In genomic region chr15:73862276-73862675, GRCh38 we compare ENCODE assay signal across 26 cellular contexts. TPM values are rescaled to one million over a fixed set of nuclear protein-coding genes. Genes with fewer than 3 reads are reported as not detected.
"Had no signal": no experiment of that assay in that cellular context is flagged by ENCODE, and none has a peak within 500 bp of the region (broad histone marks: within the 10 kb centered on the region; RNA-seq: fewer than 3 reads in every experiment).

No MANE protein-coding gene starts in this region.

- H3K27ac ChIP-seq: colonic mucosa, left ventricle myocardium inferior, lower lobe of right lung, parathyroid adenoma, psoas muscle, right lobe of liver, thoracic aorta, transverse colon had no signal

- H2AFZ ChIP-seq: parathyroid adenoma had no signal

- ATAC-seq: lower lobe of right lung; natural killer cell treated with Interleukin-12 subunit alpha and Interleukin-12 subunit beta and Interleukin-15 and Interleukin-18, amount 100 ng/mL, for 72 hours; psoas muscle; right lobe of liver; stimulated activated naive B cell treated with anti-CD40 and anti-IgM and Interleukin-4, amounts not matched to agents 10 μg/mL and 1 μg/mL and 100 μg/mL, for 72 hours; stimulated activated naive CD8-positive, alpha-beta T cell treated with anti-CD3 and anti-CD28 coated beads, Interleukin-15, amount 100 ng/mL, for 72 hours had no signal

- H3K9ac ChIP-seq: parathyroid adenoma had no signal

- H3K36me3 ChIP-seq: colonic mucosa, left ventricle myocardium inferior, lower lobe of right lung, right lobe of liver, thoracic aorta, transverse colon had no signal

- H3K79me2 ChIP-seq: parathyroid adenoma had no signal

- H3K9me3 ChIP-seq: colonic mucosa, lower lobe of right lung, psoas muscle, right lobe of liver, thoracic aorta, transverse colon had no signal

- H3K4me3 ChIP-seq: colonic mucosa, left ventricle myocardium inferior, lower lobe of right lung, psoas muscle, right lobe of liver, thoracic aorta, transverse colon had no signal

- H3K27me3 ChIP-seq: colonic mucosa had no signal

- DNase-seq: colonic mucosa; dermis blood vessel endothelial cell; foreskin melanocyte; head of caudate nucleus; hippocampal formation; islet precursor cell; left ventricle myocardium inferior; lower lobe of right lung; midbrain; psoas muscle; retina; stimulated activated CD4-positive, alpha-beta T cell treated with anti-CD3 and anti-CD28 coated beads, Interleukin-4, amount 100 ng/mL, for 1 hour; stimulated activated CD8-positive, alpha-beta memory T cell treated with anti-CD3 and anti-CD28 coated beads, Interleukin-4, amount 100 ng/mL, for 48 hours; stimulated activated naive B cell treated with anti-CD40 and anti-IgM and Interleukin-4, amounts not matched to agents 10 μg/mL and 1 μg/mL and 100 μg/mL, for 72 hours; stimulated activated naive CD8-positive, alpha-beta T cell treated with anti-CD3 and anti-CD28 coated beads, Interleukin-15, amount 100 ng/mL, for 72 hours; substantia nigra; transverse colon had no signal

- H3K4me1 ChIP-seq: colonic mucosa, lower lobe of right lung, parathyroid adenoma, psoas muscle, right lobe of liver, transverse colon had no signal

- FAIRE-seq: endothelial cell of umbilical vein had no signal

RNA-seq across cellular contexts. Expression of gene TBC1D21, which starts 11.1 kb away (rescaled TPM):
- total RNA-seq: cerebellum; colonic mucosa; dermis blood vessel endothelial cell; endothelial cell of umbilical vein; left ventricle myocardium inferior; lower lobe of right lung; natural killer cell treated with Interleukin-12 subunit alpha and Interleukin-12 subunit beta and Interleukin-15 and Interleukin-18, amount 100 ng/mL, for 72 hours; omental fat pad; psoas muscle; right lobe of liver; thoracic aorta; transverse colon; urinary bladder had no signal
- polyA plus RNA-seq: endothelial cell of umbilical vein, esophagus, psoas muscle, urinary bladder had no signal
